In the genomic region with DNA sequence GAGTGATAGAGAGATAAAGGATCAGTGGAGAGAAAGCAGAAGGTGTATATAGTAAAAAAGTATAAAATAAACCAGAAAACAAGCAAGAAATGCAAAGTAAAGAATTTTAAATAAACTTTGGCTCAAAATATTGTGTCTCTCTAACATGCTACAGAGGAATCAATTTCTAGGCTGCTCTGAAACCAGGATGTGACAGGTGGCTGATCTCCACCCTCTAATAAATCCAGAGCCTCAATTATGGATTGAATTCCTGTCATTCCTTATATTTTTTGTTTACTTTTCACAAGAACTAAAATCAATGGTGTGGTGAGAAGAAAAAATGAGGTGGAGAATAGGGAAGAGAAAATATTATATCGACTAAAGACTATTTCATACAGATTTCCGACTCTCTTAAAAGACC, we compare ENCODE assay signal across 26 cellular contexts.
"Had no signal": no experiment of that assay in that cellular context is flagged by ENCODE, and none has a peak within 500 bp of the region (broad histone marks: within the 10 kb centered on the region; RNA-seq: fewer than 3 reads in every experiment).

No MANE protein-coding gene starts in this region.

- H3K27me3 Mint-ChIP-seq: naive B cell; stimulated activated naive CD8-positive, alpha-beta T cell treated with anti-CD3 and anti-CD28 coated beads, Interleukin-15, Interleukin-2, amounts not matched to agents 100 ng/mL and 50 ng/mL, for 24 hours had no signal

- DNase-seq: hypothalamus; immature natural killer cell; kidney; left colon; left lung; lower lobe of right lung; mammary epithelial cell; mesenchymal stem cell; naive B cell; natural killer cell; ovary; retina; right cardiac atrium; small intestine; spleen; stimulated activated CD4-positive, alpha-beta T cell treated with anti-CD3 and anti-CD28 coated beads, Interleukin-4, amount 100 ng/mL, for 24 hours; stimulated activated naive CD4-positive, alpha-beta T cell; tibial artery; trophoblast cell; upper lobe of right lung had no signal

- H3K9me3 ChIP-seq: lower lobe of right lung, ovary, prostate gland, suprapubic skin, thoracic aorta, upper lobe of right lung had no signal

- ATAC-seq: left colon; left lung; lower lobe of right lung; natural killer cell; right cardiac atrium; sciatic nerve; stimulated activated effector memory CD8-positive, alpha-beta T cell treated with anti-CD3 and anti-CD28 coated beads, Interleukin-12 subunit alpha, Interleukin-12 subunit beta, amount 100 ng/mL, for 72 hours; upper lobe of right lung had no signal

- H3K36me3 Mint-ChIP-seq: immature natural killer cell; naive B cell; natural killer cell; stimulated activated effector memory CD8-positive, alpha-beta T cell treated with anti-CD3 and anti-CD28 coated beads, Interleukin-12 subunit alpha, Interleukin-12 subunit beta, amount 100 ng/mL, for 72 hours had no signal

- H3K4me3 ChIP-seq: left lung, lower lobe of right lung, ovary, prostate gland, spleen, suprapubic skin, thoracic aorta, tibial artery, upper lobe of right lung had no signal

- H3K4me1 ChIP-seq: left lung, lower lobe of right lung, prostate gland, spleen, suprapubic skin, tibial artery, upper lobe of right lung had no signal

- H3K27ac ChIP-seq: left lung, lower lobe of right lung, ovary, prostate gland, spleen, suprapubic skin, thoracic aorta, tibial artery, upper lobe of right lung had no signal

- H3K36me3 ChIP-seq: left lung, lower lobe of right lung, ovary, prostate gland, spleen, suprapubic skin, thoracic aorta, tibial artery, upper lobe of right lung had no signal

- H3K4me3 Mint-ChIP-seq: immature natural killer cell; naive B cell; natural killer cell; stimulated activated effector memory CD8-positive, alpha-beta T cell treated with anti-CD3 and anti-CD28 coated beads, Interleukin-12 subunit alpha, Interleukin-12 subunit beta, amount 100 ng/mL, for 72 hours; stimulated activated naive CD8-positive, alpha-beta T cell treated with anti-CD3 and anti-CD28 coated beads, Interleukin-15, Interleukin-2, amounts not matched to agents 100 ng/mL and 50 ng/mL, for 24 hours had no signal

- H3K27ac Mint-ChIP-seq: immature natural killer cell; naive B cell; natural killer cell; stimulated activated effector memory CD8-positive, alpha-beta T cell treated with anti-CD3 and anti-CD28 coated beads, Interleukin-12 subunit alpha, Interleukin-12 subunit beta, amount 100 ng/mL, for 72 hours; stimulated activated naive CD8-positive, alpha-beta T cell treated with anti-CD3 and anti-CD28 coated beads, Interleukin-15, Interleukin-2, amounts not matched to agents 100 ng/mL and 50 ng/mL, for 24 hours had no signal

- H3K4me1 Mint-ChIP-seq: immature natural killer cell; naive B cell; natural killer cell; stimulated activated effector memory CD8-positive, alpha-beta T cell treated with anti-CD3 and anti-CD28 coated beads, Interleukin-12 subunit alpha, Interleukin-12 subunit beta, amount 100 ng/mL, for 72 hours had no signal

- H3K27me3 ChIP-seq: left lung, ovary, spleen, suprapubic skin, tibial artery, upper lobe of right lung had no signal
